Comparison of ENCODE assay signal across 8 cellular contexts in the genomic region with DNA sequence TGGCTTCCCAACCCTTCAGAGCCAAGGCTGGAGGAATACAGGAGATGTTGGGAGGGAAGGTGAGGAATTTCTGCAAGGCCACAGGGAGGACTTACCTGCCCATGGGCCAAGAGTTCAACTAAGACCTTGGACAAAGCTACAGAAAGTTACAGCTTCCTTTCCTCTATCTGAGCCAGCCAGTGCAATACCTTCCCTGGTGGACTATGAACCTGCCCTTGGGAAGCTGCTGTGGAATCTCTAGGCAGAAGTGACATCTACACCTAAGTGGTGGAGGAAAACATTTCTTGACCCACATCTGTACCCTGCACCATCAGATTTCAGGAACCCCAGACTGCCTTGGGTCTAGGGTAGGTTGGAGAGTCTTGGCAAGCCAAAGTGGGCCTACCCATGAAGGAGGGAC.
"Had no signal": no experiment of that assay in that cellular context is flagged by ENCODE, and none has a peak within 500 bp of the region (broad histone marks: within the 10 kb centered on the region; RNA-seq: fewer than 3 reads in every experiment).

No MANE protein-coding gene starts in this region.

- H3K4me1 ChIP-seq: adrenal gland, breast epithelium had no signal

- H3K27me3 ChIP-seq: adrenal gland, body of pancreas, brain microvascular endothelial cell, breast epithelium had no signal

- DNase-seq: amniotic stem cell had no signal

- H3K36me3 ChIP-seq: adrenal gland, brain microvascular endothelial cell, breast epithelium had no signal

- FAIRE-seq: astrocyte, TTC549 had no signal

- H3K27ac ChIP-seq: adrenal gland, body of pancreas, brain microvascular endothelial cell, breast epithelium, VCaP had no signal

- H3K4me3 ChIP-seq: adrenal gland, body of pancreas, breast epithelium had no signal

- H3K9me3 ChIP-seq: adrenal gland, body of pancreas, breast epithelium had no signal
